17 cellular contexts compared by ENCODE assay signal in the genomic region with DNA sequence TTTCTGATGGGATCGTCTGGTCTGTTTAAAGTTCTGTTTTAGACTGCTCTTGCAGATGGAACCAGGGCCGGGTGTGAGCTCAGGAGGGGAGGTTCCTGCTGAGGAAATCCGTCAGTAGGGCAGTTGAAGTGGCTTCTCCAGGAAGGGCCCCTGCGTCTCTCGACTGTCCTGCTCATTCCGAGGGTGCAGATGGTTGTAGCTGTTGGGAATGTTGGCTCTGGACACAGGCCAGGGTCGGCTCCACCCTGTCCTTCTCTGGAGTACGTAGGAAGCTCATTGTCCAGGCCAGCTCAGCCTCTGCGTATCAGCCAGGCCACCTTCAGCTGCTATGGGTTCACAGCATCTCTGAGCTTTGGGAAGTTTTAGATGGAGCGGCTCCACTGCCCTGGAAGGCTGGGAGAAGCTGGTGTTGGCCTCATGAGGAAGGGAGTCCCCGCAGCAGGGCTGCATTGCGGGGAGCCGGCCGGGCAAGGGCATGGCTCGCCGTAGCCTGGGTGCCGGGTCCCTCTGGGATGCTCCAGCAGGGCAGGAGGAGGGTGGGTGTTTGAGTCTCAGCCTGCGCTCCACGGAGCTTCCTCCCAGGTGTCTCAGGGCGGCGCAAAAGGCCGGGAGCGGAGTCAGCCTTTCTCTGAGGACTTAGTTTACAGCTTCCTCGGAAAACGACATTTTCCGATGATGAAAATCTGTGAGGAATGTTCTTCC. TPM values are rescaled to one million over a fixed set of nuclear protein-coding genes. Genes with fewer than 3 reads are reported as not detected.
DNase-seq lines count a peak whose midpoint lies in the region; ATAC-seq and TF ChIP-seq lines count a peak whose summit lies in the region.
"Had no signal": no experiment of that assay in that cellular context is flagged by ENCODE, and none has a peak within 500 bp of the region (broad histone marks: within the 10 kb centered on the region; RNA-seq: fewer than 3 reads in every experiment).

No MANE protein-coding gene starts in this region.

- no peaks in the 10 kb centered on the region for H3K79me2 ChIP-seq in GM23248 (ENCODE audit: insufficient read depth)
- H3K79me2 ChIP-seq in Karpas-422 (ENCODE audit: low read length), result peaks cover 17% of the 10 kb centered on the region
- H3K79me2 ChIP-seq: parathyroid adenoma had no signal

- no peak overlapping the region for H3K9ac ChIP-seq in GM23248
- no peak overlapping the region for H3K9ac ChIP-seq in Karpas-422 (ENCODE audit: low read length)
- H3K9ac ChIP-seq: parathyroid adenoma had no signal

- intact Hi-C loops in right cardiac atrium (cut with DNase I), result loop anchor here in 1 of 4 donors (5.0 kb wide), 1 partner anchor 47 kb away; no protein-coding TSS in a partner anchor

- no peak overlapping the region for H2AFZ ChIP-seq in GM23248
- H2AFZ ChIP-seq in Karpas-422 (ENCODE audit: low read length), result no peak overlapping the region
- H2AFZ ChIP-seq: parathyroid adenoma had no signal

- H3K4me3 Mint-ChIP-seq in brain, result no peak overlapping the region
- no peak overlapping the region for H3K4me3 Mint-ChIP-seq in stimulated activated memory B cell treated with anti-CD40 and anti-IgM and Interleukin-4, amounts not matched to agents 10 μg/mL and 1 μg/mL and 100 μg/mL, for 72 hours
- H3K4me3 Mint-ChIP-seq: activated T-cell treated with anti-CD3 and anti-CD28 coated beads, Interleukin-2, amount 50 U/mL, for 4 hours; CD14-positive monocyte had no signal

- in situ Hi-C loops in GM23248 (cut with MboI), result no loop called here

- H3K27me3 ChIP-seq in GM23248 (replicated peaks; ENCODE audit: insufficient read depth) (no peaks in the 10 kb centered on the region), right cardiac atrium (ENCODE audit: control insufficient read depth, insufficient read depth) (no peaks in the 10 kb centered on the region), Karpas-422 (ENCODE audit: low read length) (no peaks in the 10 kb centered on the region)
- H3K27me3 ChIP-seq: suprapubic skin had no signal

- H3K4me1 ChIP-seq in GM23248 (ENCODE audit: insufficient read depth) (peaks cover 6% of the 10 kb centered on the region; the same call in 1 of the 2 replicates), right cardiac atrium (ENCODE audit: control insufficient read depth, insufficient read depth, low read length) (peaks cover 6% of the 10 kb centered on the region), Karpas-422 (ENCODE audit: low read length) (peaks cover 9% of the 10 kb centered on the region)
- H3K4me1 ChIP-seq: parathyroid adenoma had no signal

- no peaks in the 10 kb centered on the region for H4K20me1 ChIP-seq in GM23248 (ENCODE audit: insufficient read depth)
- peaks cover 14% of the 10 kb centered on the region for H4K20me1 ChIP-seq in Karpas-422 (ENCODE audit: insufficient read depth, low read depth, low read length)

- H3K36me3 ChIP-seq in GM23248 (ENCODE audit: low read depth) (no peaks in the 10 kb centered on the region), Karpas-422 (ENCODE audit: insufficient read depth, low read length) (peaks cover 9% of the 10 kb centered on the region; the same call in 1 of the 2 replicates)

- peak; percentile 14 for DNase-seq in GM23248
- DNase-seq in right cardiac atrium, result peak; percentile 77 to 87 (median 81)
- DNase-seq in Karpas-422, result no peak
- DNase-seq in GOT3 (lab: John Stamatoyannopoulos, UW), result no peak
- no peak for DNase-seq in NCI-H1417 (lab: John Stamatoyannopoulos, UW)
- DNase-seq: activated CD4-positive, alpha-beta T cell treated with anti-CD3 and anti-CD28 coated beads, Interleukin-2, amount 50 U/mL, for 48 hours; activated T-cell treated with anti-CD3 and anti-CD28 coated beads, Interleukin-2, amount 50 U/mL, for 4 hours; cerebellar nuclear complex; DND-41; kidney glomerular epithelial cell; NCI-H1694; NCI-H446 treated with DMSO at 0.1 percent for 48 hours had no signal

- H3K36me3 Mint-ChIP-seq in brain, result no peaks in the 10 kb centered on the region
- peaks cover 59% of the 10 kb centered on the region for H3K36me3 Mint-ChIP-seq in stimulated activated memory B cell treated with anti-CD40 and anti-IgM and Interleukin-4, amounts not matched to agents 10 μg/mL and 1 μg/mL and 100 μg/mL, for 72 hours

- ATAC-seq in right cardiac atrium, result peak; percentile 41 to 77
- no peak for ATAC-seq in stimulated activated memory B cell treated with anti-CD40 and anti-IgM and Interleukin-4, amounts not matched to agents 10 μg/mL and 1 μg/mL and 100 μg/mL, for 72 hours
- ATAC-seq: activated T-cell treated with anti-CD3 and anti-CD28 coated beads, Interleukin-2, amount 50 U/mL, for 4 hours had no signal

- peak overlapping the region in 4 of 5 experiments; percentile 52 to 87 (median 81) for H3K27ac Mint-ChIP-seq in brain
- H3K27ac Mint-ChIP-seq in stimulated activated memory B cell treated with anti-CD40 and anti-IgM and Interleukin-4, amounts not matched to agents 10 μg/mL and 1 μg/mL and 100 μg/mL, for 72 hours, result peak overlapping the region; percentile 24

- H3K9me3 ChIP-seq in GM23248 (ENCODE audit: low read depth), result no peaks in the 10 kb centered on the region
- no peaks in the 10 kb centered on the region for H3K9me3 ChIP-seq in right cardiac atrium (ENCODE audit: control insufficient read depth, low read length)
- no peaks in the 10 kb centered on the region for H3K9me3 ChIP-seq in Karpas-422 (ENCODE audit: low read length)
- H3K9me3 ChIP-seq: suprapubic skin had no signal

- H3K4me3 ChIP-seq in GM23248, result no peak overlapping the region
- H3K4me3 ChIP-seq in right cardiac atrium (ENCODE audit: low read length), result no peak overlapping the region
- no peak overlapping the region for H3K4me3 ChIP-seq in Karpas-422 (ENCODE audit: low read length)
- H3K4me3 ChIP-seq: suprapubic skin had no signal

- no peak for TF ChIP-seq CTCF in brain (conservative IDR thresholded peaks at IDR 0.05)

- H3K9me2 ChIP-seq in GM23248 (ENCODE audit: insufficient read depth), result no peaks in the 10 kb centered on the region
- no peaks in the 10 kb centered on the region for H3K9me2 ChIP-seq in Karpas-422 (replicated peaks; ENCODE audit: insufficient read depth, low read length)

- peaks cover 25% of the 10 kb centered on the region for H3K4me1 Mint-ChIP-seq in brain
- H3K4me1 Mint-ChIP-seq in stimulated activated memory B cell treated with anti-CD40 and anti-IgM and Interleukin-4, amounts not matched to agents 10 μg/mL and 1 μg/mL and 100 μg/mL, for 72 hours, result peaks cover 20% of the 10 kb centered on the region
- H3K4me1 Mint-ChIP-seq: CD14-positive monocyte had no signal

- H3K27me3 Mint-ChIP-seq in brain, result peaks cover 3% of the 10 kb centered on the region
- no peaks in the 10 kb centered on the region for H3K27me3 Mint-ChIP-seq in stimulated activated memory B cell treated with anti-CD40 and anti-IgM and Interleukin-4, amounts not matched to agents 10 μg/mL and 1 μg/mL and 100 μg/mL, for 72 hours

- 78 to 79% methylated on average over 26 of the region's 26 CpGs for WGBS in GM23248 (ENCODE audit: low coverage in 1 of 2, low lambda C conversion rate in 2 of 2, missing lambda C conversion rate in 2 of 2), 2 experiments
- 73% methylated on average over 26 of the region's 26 CpGs for WGBS in right cardiac atrium

- H3K4me2 ChIP-seq in GM23248 (ENCODE audit: unreplicated experiment), result no peak overlapping the region
- no peak overlapping the region for H3K4me2 ChIP-seq in Karpas-422 (ENCODE audit: low read depth, low read length, poor library complexity, severe bottlenecking)

- H3K27ac ChIP-seq in GM23248 (no peak overlapping the region), right cardiac atrium (ENCODE audit: low read length) (no peak overlapping the region), Karpas-422 (ENCODE audit: low read length) (no peak overlapping the region)
- H3K27ac ChIP-seq: parathyroid adenoma, suprapubic skin had no signal

- H3F3A ChIP-seq in GM23248 (ENCODE audit: insufficient read depth), result no peaks in the 10 kb centered on the region

- no peaks in the 10 kb centered on the region for H3K9me3 Mint-ChIP-seq in brain
- no peaks in the 10 kb centered on the region for H3K9me3 Mint-ChIP-seq in stimulated activated memory B cell treated with anti-CD40 and anti-IgM and Interleukin-4, amounts not matched to agents 10 μg/mL and 1 μg/mL and 100 μg/mL, for 72 hours
- H3K9me3 Mint-ChIP-seq: activated T-cell treated with anti-CD3 and anti-CD28 coated beads, Interleukin-2, amount 50 U/mL, for 4 hours; CD14-positive monocyte had no signal

RNA-seq across cellular contexts. Expression of a gene that starts 58.5 kb away (rescaled TPM):
- 6.4 and 7.5 TPM in 2 replicates for total RNA-seq in GM23248 (2014; rRNA removed; shearing (Covaris generic))
- polyA plus RNA-seq in GM23248 (2016; fragmentation: Nextera tagmentation; extraction: Ambion mirVana) (9.2 and 9.8 TPM in 2 replicates), brain (ENCODE audit: insufficient read depth, low read depth, low replicate concordance) (5.5 TPM), right cardiac atrium (14.7 TPM)
- total RNA-seq in right cardiac atrium, result 10 to 100 TPM; 20.1 to 25.3 (median 20.8) TPM
- 42.9 and 46.1 TPM in 2 replicates for total RNA-seq in Karpas-422 (2014; rRNA removed; shearing (Covaris generic); ENCODE audit: low replicate concordance)

Comparison
In these comparisons a context has a peak if more than half of its experiments do, and no peak if none do; other contexts are left out.
1. DNase-seq: peak in GM23248 (single experiment) and right cardiac atrium (3 of 3); none in Karpas-422 (single experiment), GOT3 (single experiment) and NCI-H1417 (0 of 3).